In genomic region chr11:9231848-9232177, GRCh38 we compare ENCODE assay signal across 8 cellular contexts. TPM values are rescaled to one million over a fixed set of nuclear protein-coding genes. Genes with fewer than 3 reads are reported as not detected.
DNase-seq lines count a peak whose midpoint lies in the region; ATAC-seq, FAIRE-seq and TF ChIP-seq lines count a peak whose summit lies in the region.

No MANE protein-coding gene starts in this region.

- no peak overlapping the region for H2AFZ ChIP-seq in K562 (ENCODE audit: low read depth, low read length)

- FAIRE-seq in K562 (lab: Jason Lieb, UNC): no peak

- H3K27ac ChIP-seq in HUES64 (ENCODE audit: low read depth, low read length) (peak overlapping the region; percentile 17; the same call in 1 of the 2 replicates), K562 (ENCODE audit: extremely low read depth, low read depth, low read length) (peak overlapping the region; percentile 0; the same call in 1 of the 3 replicates)

- H3K36me3 ChIP-seq in HUES64 (ENCODE audit: insufficient read depth, low read length): 0 out of 2 replicates have a peak, but pooled peaks cover 4% of the 10 kb centered on the region
- no peaks in the 10 kb centered on the region for H3K36me3 ChIP-seq in K562 (ENCODE audit: control insufficient read depth, insufficient read depth, low read length)

- no peak for TF ChIP-seq POLR2A in K562 (conservative IDR thresholded peaks at IDR 0.05)

- 4% methylated on average over 1 of the region's 1 CpG for WGBS in HUES64
- 7% methylated on average over 1 of the region's 1 CpG for WGBS in K562 (ENCODE audit: insufficient coverage, low coverage, missing lambda C conversion rate)

- H3K27me3 ChIP-seq in HUES64 (ENCODE audit: insufficient read depth, low read length): peaks cover 6% of the 10 kb centered on the region; the same call in 1 of the 2 replicates
- H3K27me3 ChIP-seq in K562 (ENCODE audit: control insufficient read depth in 2 of 2, insufficient read depth in 2 of 2, low read length in 2 of 2): no peaks in the 10 kb centered on the region

- DNase-seq in GM10248 (ENCODE audit: extremely low spot score) (peak; percentile 59), K562 (ENCODE audit: extremely low read depth in 1 of 4, low spot score in 3 of 4) (no peak), lung microvascular endothelial cell (ENCODE audit: low read depth in 2 of 2) (peak; percentile 69 to 74), SKM-1 treated with dmso at 0.1 percent for 144 hours (lab: John Stamatoyannopoulos, UW; ENCODE audit: unreplicated experiment) (no peak), HT-29 (ENCODE audit: low spot score) (no peak), cerebellar cortex (ENCODE audit: low spot score) (no peak), NCI-H1105 (lab: John Stamatoyannopoulos, UW) (no peak)

- no peak overlapping the region for H3K4me2 ChIP-seq in K562 (ENCODE audit: insufficient read depth, low read length)

- POLR2A ChIA-PET in GM10248 (lab: Yijun Ruan, JAX) (no interaction called here), K562 (lab: Yijun Ruan, JAX) (interaction anchor here (0.8 to 4.7 kb wide), 3 partner anchors 9 to 21 kb away, joined by 3 to 14 read pairs (median 6); no protein-coding TSS in a partner anchor)

- no peak for TF ChIP-seq EP300 in K562 (IDR thresholded peaks at IDR 0.05; ENCODE audit: low read length)

- H4K20me1 ChIP-seq in K562 (replicated peaks; ENCODE audit: control insufficient read depth, insufficient read depth, low read length): no peaks in the 10 kb centered on the region; the same call in 1 of the 2 replicates

- H3K4me3 ChIP-seq in HUES64 (ENCODE audit: low read length) (peak overlapping the region; percentile 28; the same call in 1 of the 2 replicates), K562 (no peak overlapping the region)

- intact Hi-C loops in K562 (cut with micrococcal nuclease): no loop called here

- CTCF ChIA-PET in GM10248 (lab: Yijun Ruan, JAX) (interaction anchor here (1.4 kb wide), 2 partner anchors 9 to 13 kb away, joined by 3 to 4 read pairs; no protein-coding TSS in a partner anchor), K562 (lab: Yijun Ruan, JAX; ENCODE audit: low intra/inter-chr PET ratio) (no interaction called here)

- TF ChIP-seq CTCF in GM10248 (IDR thresholded peaks at IDR 0.05; ENCODE audit: control extremely low read depth, extremely low read depth, low read depth, missing control alignments) (no peak), K562 (IDR thresholded peaks at IDR 0.05 in 2 of 3, conservative IDR thresholded peaks at IDR 0.05 in 1 of 3; ENCODE audit: insufficient read depth in 2 of 3, low read depth in 1 of 3, low read length in 3 of 3) (no peak)

- H3K79me2 ChIP-seq in K562 (ENCODE audit: control insufficient read depth, insufficient read depth, low read length): peaks cover 82% of the 10 kb centered on the region

- BruUV-seq in K562 (replicated peaks; lab: Mats Ljungman, UMichigan): no TSS peak

- H3K9ac ChIP-seq in HUES64 (ENCODE audit: low read depth, low read length) (no peak overlapping the region), K562 (ENCODE audit: insufficient read depth in 1 of 2, low read depth in 2 of 2, low read length in 2 of 2) (no peak overlapping the region)

- no peaks in the 10 kb centered on the region for H3K9me1 ChIP-seq in K562 (ENCODE audit: control insufficient read depth, insufficient read depth, low read length)

- peaks cover 42% of the 10 kb centered on the region for H3K4me1 ChIP-seq in HUES64 (ENCODE audit: insufficient read depth, low read length)
- peaks cover 13 to 20% of the 10 kb centered on the region in 2 experiments; a peak in 4 of 5 replicates for H3K4me1 ChIP-seq in K562 (replicated peaks in 1 of 2; ENCODE audit: control insufficient read depth in 2 of 2, insufficient read depth in 2 of 2, low read length in 2 of 2)

- H3K9me3 ChIP-seq in HUES64 (ENCODE audit: insufficient read depth, low read depth, low read length) (peaks cover 8% of the 10 kb centered on the region; the same call in 1 of the 2 replicates), K562 (replicated peaks; ENCODE audit: control insufficient read depth, insufficient read depth, low read depth, low read length) (no peaks in the 10 kb centered on the region)

- no peak for TF ChIP-seq RAD21 in K562 (CRISPR knock-in tag; conservative IDR thresholded peaks at IDR 0.05 in 1 of 2, IDR thresholded peaks at IDR 0.05 in 1 of 2)

- ATAC-seq in K562: peak; percentile 35

- in situ Hi-C loops in K562 (cut with MboI): no loop called here

TF ChIP-seq in K562, 482 proteins besides CTCF, POLR2A, EP300 and RAD21:
- TF ChIP-seq PBX2 (CRISPR knock-in tag; IDR thresholded peaks at IDR 0.05; ENCODE audit: low read depth): no peak
- TF ChIP-seq PBX2 (tag; conservative IDR thresholded peaks at IDR 0.05; ENCODE audit: low read depth): 0 out of 2 replicates have a peak, but pooled peaks have one; percentile 40
- 0 out of 2 replicates have a peak, but pooled peaks have one; percentile 16 for TF ChIP-seq ZNF384 (IDR thresholded peaks at IDR 0.05; ENCODE audit: low read depth, low read length)
- no peak for TF ChIP-seq ETS2 (tag; IDR thresholded peaks at IDR 0.05; ENCODE audit: borderline replicate concordance, poor library complexity, severe bottlenecking)

RNA-seq across cellular contexts. Expression of gene DENND5A, which starts 33.3 kb away (rescaled TPM):
- polyA plus RNA-seq in HUES64 (2013, experiment 1 of 2): 46.9 TPM
- polyA plus RNA-seq in HUES64 (2013, experiment 2 of 2): 56.4 TPM
- total RNA-seq in K562 (2011; cell fraction: chromatin; rRNA removed; ENCODE audit: low replicate concordance): 370 and 438 TPM in 2 replicates
- 176 and 183 TPM in 2 replicates for total RNA-seq in K562 (2011; cell fraction: nucleolus; rRNA removed)
- total RNA-seq in K562 (2011; cell fraction: nucleoplasm; rRNA removed): 234 and 247 TPM in 2 replicates
- total RNA-seq in K562 (2014; rRNA removed) (34.4 and 40.7 TPM in 2 replicates), K562 (2014; rRNA removed; fragmentation: Illumina TruSeq; extraction: Trizol) (58.3 and 60.4 TPM in 2 replicates), K562 (2015; rRNA removed; fragmentation: Illumina TruSeq; extraction: Trizol) (58.5 and 60.4 TPM in 2 replicates), K562 (2021) (45.2 and 46.3 TPM in 2 replicates), lung microvascular endothelial cell (94.1 and 114 TPM in 2 replicates)
- polyA plus RNA-seq in K562 (2011; rRNA removed) (130 and 160 TPM in 2 replicates), K562 (2014; fragmentation: Illumina TruSeq; extraction: Trizol) (78.4 and 86.4 TPM in 2 replicates), K562 (2014; fragmentation: Nextera tagmentation; extraction: Ambion mirVana) (10 to 100 TPM; 11.7 to 12.3 TPM), K562 (2014; rRNA removed) (35.3 and 43.2 TPM in 2 replicates)
- 161 and 174 TPM in 2 replicates for polyA plus RNA-seq in K562 (2011; cell fraction: cytosol; rRNA removed)
- polyA plus RNA-seq in K562 (2011; cell fraction: nucleus; rRNA removed): 234 and 274 TPM in 2 replicates
- 37.7 and 80.9 TPM in 2 replicates for polyA plus RNA-seq in K562 (2012)
- polyA minus RNA-seq in K562 (2011; rRNA and poly(A)+ RNA removed): 285 and 322 TPM in 2 replicates
- polyA minus RNA-seq in K562 (2011; cell fraction: cytosol; rRNA and poly(A)+ RNA removed): 90.1 and 96.1 TPM in 2 replicates
- polyA minus RNA-seq in K562 (2011; cell fraction: nucleus; rRNA and poly(A)+ RNA removed): 122 and 241 TPM in 2 replicates
- total RNA-seq in HT-29 (2014; rRNA removed; shearing (Covaris generic)): 6.2 and 8.0 TPM in 2 replicates

Comparison
In these comparisons a context has a peak if more than half of its experiments do, and no peak if none do; other contexts are left out.
1. DNase-seq: peak in GM10248 (single experiment) and lung microvascular endothelial cell (2 of 2); none in K562 (0 of 4), SKM-1 treated with dmso at 0.1 percent for 144 hours (single experiment), HT-29 (single experiment), cerebellar cortex (single experiment) and NCI-H1105 (single experiment).